1 cellular context compared by ENCODE assay signal in the genomic region with DNA sequence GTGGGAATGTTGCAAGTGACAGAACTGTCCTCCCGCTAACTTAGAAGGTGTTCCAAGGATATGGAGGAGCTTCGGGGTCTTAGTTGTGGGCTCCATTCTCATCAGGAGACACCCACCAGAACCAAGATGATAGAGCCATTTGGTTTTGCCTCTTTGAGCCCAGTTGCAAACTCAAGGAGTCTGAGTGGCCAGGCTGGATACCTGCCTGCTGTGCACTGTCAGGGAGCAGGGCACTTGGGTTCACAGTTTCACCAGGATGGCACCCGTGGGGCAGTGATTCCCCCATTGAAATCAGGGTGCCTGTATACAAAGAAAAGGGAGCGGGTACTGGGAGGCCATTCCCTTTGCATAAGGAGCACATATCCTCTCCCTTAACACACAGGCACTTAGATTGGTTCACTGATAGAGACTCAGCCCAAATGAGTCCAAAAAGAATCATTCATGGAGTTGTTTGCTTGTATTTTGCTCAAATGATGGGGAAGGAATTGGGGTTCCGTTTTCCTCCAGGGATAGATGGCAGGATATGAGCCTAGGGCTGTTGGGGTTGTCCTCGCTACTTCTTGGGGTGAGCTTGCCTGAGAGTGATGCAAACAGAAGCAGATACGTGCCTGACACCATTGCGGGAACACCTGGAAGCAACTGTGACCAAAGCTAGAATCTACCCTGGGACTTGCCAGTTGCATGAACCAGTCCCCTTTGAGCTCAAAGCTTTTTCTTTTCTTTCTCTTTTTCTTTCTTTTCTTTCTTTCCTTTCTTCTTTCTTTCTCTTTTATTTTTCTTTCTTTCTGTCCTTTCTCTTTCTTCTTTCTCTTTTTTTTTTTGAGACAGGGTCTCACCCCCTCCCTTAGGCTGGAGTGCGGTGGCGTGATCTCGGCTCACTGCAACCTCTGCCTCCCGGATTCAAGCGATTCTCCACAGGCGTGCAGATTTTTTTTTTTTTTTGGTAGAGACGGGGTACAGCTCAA.
TF ChIP-seq lines count a peak whose summit lies in the region.

No MANE protein-coding gene starts in this region.

TF ChIP-seq in A549, 52 proteins besides CTCF, POLR2A, EP300 and RAD21 (continued from another document):
- TF ChIP-seq, protein P1, sequence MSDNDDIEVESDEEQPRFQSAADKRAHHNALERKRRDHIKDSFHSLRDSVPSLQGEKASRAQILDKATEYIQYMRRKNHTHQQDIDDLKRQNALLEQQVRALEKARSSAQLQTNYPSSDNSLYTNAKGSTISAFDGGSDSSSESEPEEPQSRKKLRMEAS (IDR thresholded peaks at IDR 0.05): no peak
- TF ChIP-seq NFE2L2 (conservative IDR thresholded peaks at IDR 0.05; ENCODE audit: low read length) (no peak), ZFP36 (IDR thresholded peaks at IDR 0.05; ENCODE audit: borderline replicate concordance, partially characterized antibody) (no peak), MAFK (IDR thresholded peaks at IDR 0.05; ENCODE audit: partially characterized antibody) (no peak), EHF (CRISPR knock-in tag; IDR thresholded peaks at IDR 0.05) (no peak), KDM1A (IDR thresholded peaks at IDR 0.05; ENCODE audit: low read depth) (no peak)
- TF ChIP-seq, protein P2, sequence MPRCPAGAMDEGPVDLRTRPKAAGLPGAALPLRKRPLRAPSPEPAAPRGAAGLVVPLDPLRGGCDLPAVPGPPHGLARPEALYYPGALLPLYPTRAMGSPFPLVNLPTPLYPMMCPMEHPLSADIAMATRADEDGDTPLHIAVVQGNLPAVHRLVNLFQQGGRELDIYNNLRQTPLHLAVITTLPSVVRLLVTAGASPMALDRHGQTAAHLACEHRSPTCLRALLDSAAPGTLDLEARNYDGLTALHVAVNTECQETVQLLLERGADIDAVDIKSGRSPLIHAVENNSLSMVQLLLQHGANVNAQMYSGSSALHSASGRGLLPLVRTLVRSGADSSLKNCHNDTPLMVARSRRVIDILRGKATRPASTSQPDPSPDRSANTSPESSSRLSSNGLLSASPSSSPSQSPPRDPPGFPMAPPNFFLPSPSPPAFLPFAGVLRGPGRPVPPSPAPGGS (IDR thresholded peaks at IDR 0.05): no peak
- TF ChIP-seq, protein P3, sequence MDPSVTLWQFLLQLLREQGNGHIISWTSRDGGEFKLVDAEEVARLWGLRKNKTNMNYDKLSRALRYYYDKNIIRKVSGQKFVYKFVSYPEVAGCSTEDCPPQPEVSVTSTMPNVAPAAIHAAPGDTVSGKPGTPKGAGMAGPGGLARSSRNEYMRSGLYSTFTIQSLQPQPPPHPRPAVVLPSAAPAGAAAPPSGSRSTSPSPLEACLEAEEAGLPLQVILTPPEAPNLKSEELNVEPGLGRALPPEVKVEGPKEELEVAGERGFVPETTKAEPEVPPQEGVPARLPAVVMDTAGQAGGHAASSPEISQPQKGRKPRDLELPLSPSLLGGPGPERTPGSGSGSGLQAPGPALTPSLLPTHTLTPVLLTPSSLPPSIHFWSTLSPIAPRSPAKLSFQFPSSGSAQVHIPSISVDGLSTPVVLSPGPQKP (IDR thresholded peaks at IDR 0.05; ENCODE audit: low read depth, low read length): no peak
TF ChIP-seq in A549: peak in this region for 0.
